ENCODE assay signal across 28 cellular contexts in the genomic region with DNA sequence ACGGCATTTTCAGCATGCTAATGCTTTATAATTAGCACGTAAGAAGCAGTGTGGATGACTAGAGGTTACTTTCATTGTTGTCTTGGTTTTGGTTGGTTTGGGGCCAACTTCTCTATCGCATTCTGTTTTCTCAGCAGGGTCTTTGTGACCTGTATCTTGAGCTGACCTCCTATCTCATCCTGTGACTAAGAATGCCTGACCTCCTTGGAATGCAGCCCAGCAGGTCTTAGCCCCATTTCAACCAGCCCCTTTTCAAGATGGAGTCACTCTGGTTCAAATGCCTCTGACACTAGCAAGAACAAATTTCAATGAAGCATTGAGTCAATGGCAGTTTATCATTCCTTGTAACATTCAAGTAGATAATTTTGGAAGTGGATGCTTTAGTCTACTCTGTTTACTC.
"Had no signal": no experiment of that assay in that cellular context is flagged by ENCODE, and none has a peak within 500 bp of the region (broad histone marks: within the 10 kb centered on the region; RNA-seq: fewer than 3 reads in every experiment).

No MANE protein-coding gene starts in this region.

- H3K36me3 ChIP-seq: brain microvascular endothelial cell had no signal

- ATAC-seq: activated CD4-positive, alpha-beta T cell treated with anti-CD3 and anti-CD28 coated beads for 36 hours; activated CD8-positive, alpha-beta T cell treated with anti-CD3 and anti-CD28 coated beads for 36 hours; Panc1; Right ventricle myocardium inferior; T-cell had no signal

- H3K27me3 ChIP-seq: brain microvascular endothelial cell had no signal

- H3K4me3 ChIP-seq: SK-N-MC had no signal

- H3K36me3 Mint-ChIP-seq: activated naive CD4-positive, alpha-beta T cell treated with anti-CD3 and anti-CD28 coated beads, Interleukin-2, amount 10 ng/mL, durations not matched to agents 7 days and 5 days; activated naive CD8-positive, alpha-beta T cell treated with anti-CD3 and anti-CD28 coated beads for 36 hours; T-cell had no signal

- DNase-seq: activated CD4-positive, alpha-beta T cell treated with anti-CD3 and anti-CD28 coated beads for 36 hours; activated CD4-positive, alpha-beta T cell treated with anti-CD3 and anti-CD28 coated beads, Interleukin-2, amount 50 U/mL, for 1 hour; activated CD4-positive, CD25-positive, alpha-beta regulatory T cell; activated CD8-positive, alpha-beta memory T cell treated with anti-CD3 and anti-CD28 coated beads, Interleukin-2, amount 50 U/mL, for 48 hours; activated CD8-positive, alpha-beta T cell treated with anti-CD3 and anti-CD28 coated beads for 36 hours; activated gamma-delta T cell; activated naive CD4-positive, alpha-beta T cell treated with anti-CD3 and anti-CD28 coated beads, Interleukin-2, amount 10 ng/mL, durations not matched to agents 7 days and 5 days; activated naive CD8-positive, alpha-beta T cell treated with anti-CD3 and anti-CD28 coated beads for 36 hours; activated T-cell treated with anti-CD3 and anti-CD28 coated beads, Interleukin-2, amount 50 U/mL, for 1 hour; brain microvascular endothelial cell; Kasumi-1; KBM-7; NCI-H1105 treated with DMSO at 0.1 percent for 48 hours; NCI-H1436 treated with DMSO at 0.1 percent for 48 hours; NCI-H187; NCI-H2081; NCI-H510A treated with DMSO at 0.1 percent for 48 hours; NCI-H69; NK-92 treated with Interleukin-12 subunit alpha and Interleukin-12 subunit beta, amount 100 ng/mL, for 24 hours; OCI-M1; RPMI8226; T-cell; T-helper 2 cell; T1000 had no signal

- H3K9me3 Mint-ChIP-seq: activated CD8-positive, alpha-beta T cell treated with anti-CD3 and anti-CD28 coated beads for 36 hours; activated naive CD4-positive, alpha-beta T cell treated with anti-CD3 and anti-CD28 coated beads, Interleukin-2, amount 10 ng/mL, durations not matched to agents 7 days and 5 days; activated naive CD8-positive, alpha-beta T cell treated with anti-CD3 and anti-CD28 coated beads for 36 hours; T-cell had no signal

- H3K27ac ChIP-seq: brain microvascular endothelial cell, SK-N-MC had no signal

- H3K4me1 Mint-ChIP-seq: activated CD4-positive, alpha-beta T cell treated with anti-CD3 and anti-CD28 coated beads for 36 hours; activated naive CD4-positive, alpha-beta T cell treated with anti-CD3 and anti-CD28 coated beads, Interleukin-2, amount 10 ng/mL, durations not matched to agents 7 days and 5 days; activated naive CD8-positive, alpha-beta T cell treated with anti-CD3 and anti-CD28 coated beads for 36 hours; T-cell had no signal

- H3K4me3 Mint-ChIP-seq: activated CD4-positive, alpha-beta T cell treated with anti-CD3 and anti-CD28 coated beads for 36 hours; activated CD8-positive, alpha-beta T cell treated with anti-CD3 and anti-CD28 coated beads for 36 hours; activated naive CD4-positive, alpha-beta T cell treated with anti-CD3 and anti-CD28 coated beads, Interleukin-2, amount 10 ng/mL, durations not matched to agents 7 days and 5 days; activated naive CD8-positive, alpha-beta T cell treated with anti-CD3 and anti-CD28 coated beads for 36 hours; T-cell had no signal

- H3K27ac Mint-ChIP-seq: activated CD4-positive, alpha-beta T cell treated with anti-CD3 and anti-CD28 coated beads for 36 hours; activated CD8-positive, alpha-beta T cell treated with anti-CD3 and anti-CD28 coated beads for 36 hours; activated naive CD4-positive, alpha-beta T cell treated with anti-CD3 and anti-CD28 coated beads, Interleukin-2, amount 10 ng/mL, durations not matched to agents 7 days and 5 days; activated naive CD8-positive, alpha-beta T cell treated with anti-CD3 and anti-CD28 coated beads for 36 hours; T-cell had no signal

- FAIRE-seq: TTC549 had no signal
